ENCODE assay signal across 9 cellular contexts in genomic region chr12:48002773-48003218, GRCh38. TPM values are rescaled to one million over a fixed set of nuclear protein-coding genes. Genes with fewer than 3 reads are reported as not detected.
DNase-seq lines count a peak whose midpoint lies in the region; ATAC-seq, FAIRE-seq and TF ChIP-seq lines count a peak whose summit lies in the region.
"Had no signal": no experiment of that assay in that cellular context is flagged by ENCODE, and none has a peak within 500 bp of the region (broad histone marks: within the 10 kb centered on the region; RNA-seq: fewer than 3 reads in every experiment).

No MANE protein-coding gene starts in this region.

- TF ChIP-seq CTCF in endodermal cell (conservative IDR thresholded peaks at IDR 0.05), result no peak

- no peaks in the 10 kb centered on the region for H3K36me3 Mint-ChIP-seq in endodermal cell (ENCODE audit: low read depth)

- H3K4me1 Mint-ChIP-seq in endodermal cell, result peaks cover 29% of the 10 kb centered on the region

- peak overlapping the region; percentile 84 for H3K27ac ChIP-seq in endodermal cell (ENCODE audit: low read depth, low read length)
- H3K27ac ChIP-seq in caudate nucleus (ENCODE audit: low read depth, low read length), result no peak overlapping the region

- H3K4me1 ChIP-seq in endodermal cell (ENCODE audit: control insufficient read depth, insufficient read depth, low read length), result peaks cover 11% of the 10 kb centered on the region
- peaks cover 36% of the 10 kb centered on the region for H3K4me1 ChIP-seq in neuron (ENCODE audit: insufficient read depth, low read length)

- no peaks in the 10 kb centered on the region for H3K9me3 Mint-ChIP-seq in endodermal cell
- H3K9me3 Mint-ChIP-seq: dendritic cell treated with granulocyte-macrophage colony-stimulating factor and Interleukin-4, amounts not matched to agents 40 ng/mL and 50 ng/mL, for 4 days had no signal

- DNase-seq in COLO668 (lab: John Stamatoyannopoulos, UW; ENCODE audit: unreplicated experiment) (peak; percentile 44), NCI-H1105 treated with DMSO at 0.1 percent for 48 hours (lab: John Stamatoyannopoulos, UW) (peak; percentile 42), endodermal cell (peak; percentile 85), caudate nucleus (lab: John Stamatoyannopoulos, UW) (no peak), H54 (ENCODE audit: insufficient read length, low spot score) (no peak), GM19240 (ENCODE audit: insufficient read length, low spot score) (no peak)

- H3K9me3 ChIP-seq in endodermal cell (ENCODE audit: control insufficient read depth, low read length) (no peaks in the 10 kb centered on the region), neuron (ENCODE audit: low read length) (no peaks in the 10 kb centered on the region)

- no peak for TF ChIP-seq POLR2A in H54 (IDR thresholded peaks at IDR 0.05; ENCODE audit: low read depth, low read length)

- peak overlapping the region; percentile 76 for H3K4me3 ChIP-seq in endodermal cell (ENCODE audit: low read length)
- H3K4me3 ChIP-seq in neuron (ENCODE audit: low read length), result peak overlapping the region; percentile 65

- 4% methylated on average over 3 to 26 of the region's 26 CpGs for WGBS in endodermal cell (ENCODE audit: insufficient coverage in 1 of 2, insufficient read length in 1 of 2), 2 experiments

- no peak for ATAC-seq in GM18909 (IDR thresholded peaks at IDR 0.05; ENCODE audit: poor library complexity, unreplicated experiment)

- H3K27me3 ChIP-seq in endodermal cell (ENCODE audit: control insufficient read depth, insufficient read depth, low read length, poor library complexity, severe bottlenecking) (peaks cover 94% of the 10 kb centered on the region), neuron (ENCODE audit: insufficient read depth, low read length) (no peaks in the 10 kb centered on the region)

- H3K27me3 Mint-ChIP-seq in endodermal cell (ENCODE audit: insufficient read depth), result peaks cover 98% of the 10 kb centered on the region

- FAIRE-seq in H54 (lab: Jason Lieb, UNC), result no peak

- no peak overlapping the region for H3K9ac ChIP-seq in endodermal cell (ENCODE audit: extremely low read depth, low read length, poor library complexity, severe bottlenecking)

- H2AFZ ChIP-seq in neuron (ENCODE audit: low read depth, low read length), result peak overlapping the region; percentile 21

- H3K4me3 Mint-ChIP-seq in endodermal cell, result peak overlapping the region; percentile 56
- H3K4me3 Mint-ChIP-seq: dendritic cell treated with granulocyte-macrophage colony-stimulating factor and Interleukin-4, amounts not matched to agents 40 ng/mL and 50 ng/mL, for 4 days had no signal

- no peak overlapping the region for H3K27ac Mint-ChIP-seq in endodermal cell
- H3K27ac Mint-ChIP-seq: dendritic cell treated with granulocyte-macrophage colony-stimulating factor and Interleukin-4, amounts not matched to agents 40 ng/mL and 50 ng/mL, for 4 days had no signal

- H3K36me3 ChIP-seq in endodermal cell (ENCODE audit: control insufficient read depth, insufficient read depth, low read length) (no peaks in the 10 kb centered on the region), neuron (ENCODE audit: insufficient read depth, low read length) (peaks cover 2% of the 10 kb centered on the region)

RNA-seq across cellular contexts. Expression of gene COL2A1, which starts 1.5 kb away (rescaled TPM):
- total RNA-seq in endodermal cell, result 10 to 100 TPM; 12.4 to 21.0 TPM
- polyA plus RNA-seq in endodermal cell (2013, experiment 1 of 2), result 365 TPM
- polyA plus RNA-seq in endodermal cell (2013, experiment 2 of 2), result 366 TPM

RNA-seq across cellular contexts. Expression of gene TMEM106C, which starts 39.4 kb away (rescaled TPM):
- 10 to 100 TPM; 17.3 to 61.6 TPM for total RNA-seq in endodermal cell
- polyA plus RNA-seq in endodermal cell (2013, experiment 1 of 2), result 120 TPM
- 114 TPM for polyA plus RNA-seq in endodermal cell (2013, experiment 2 of 2)

Comparison
In these comparisons a context has a peak if more than half of its experiments do, and no peak if none do; other contexts are left out.
1. DNase-seq: peak in COLO668 (single experiment), NCI-H1105 treated with DMSO at 0.1 percent for 48 hours (single experiment) and endodermal cell (single experiment); none in caudate nucleus (0 of 61), H54 (single experiment) and GM19240 (single experiment).